ENCODE assay signal across 1 cellular context in the genomic region with DNA sequence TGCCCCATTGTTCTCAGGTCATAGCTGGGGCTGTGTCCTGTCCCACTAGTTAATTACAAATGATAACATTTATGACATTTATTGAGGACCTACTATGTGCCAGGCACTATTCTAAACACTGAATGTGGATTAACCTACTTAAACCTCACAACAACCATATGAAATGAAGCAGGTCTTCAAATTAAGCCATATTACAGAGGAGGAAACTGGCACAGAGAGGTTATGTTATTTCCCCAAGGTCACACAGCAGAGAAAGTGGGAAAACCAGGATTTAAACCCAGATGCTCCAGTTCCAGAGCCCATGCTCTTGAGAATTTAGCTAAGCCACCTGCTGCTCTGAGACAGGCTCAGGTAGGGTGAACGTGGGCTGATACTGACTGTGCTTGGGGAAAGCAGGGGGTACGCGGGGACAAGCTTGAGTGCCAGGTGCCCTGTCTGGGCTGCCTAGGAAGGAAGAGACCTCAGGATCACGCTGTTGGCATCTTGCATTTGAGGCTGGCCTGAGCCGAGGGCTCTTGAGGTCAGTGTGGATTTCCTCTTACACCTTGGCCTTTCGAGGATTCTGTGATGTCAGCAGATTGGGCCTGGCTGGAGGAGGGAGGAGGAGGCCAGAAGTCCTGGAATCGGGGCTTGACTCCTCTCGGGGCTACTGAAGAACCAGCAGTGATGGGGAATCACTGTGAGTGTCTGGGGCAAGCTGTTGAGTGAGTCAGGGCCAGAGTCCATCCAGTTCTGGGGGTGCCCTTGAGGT.
A peak's percentile ranks its signal among the peaks of the same experiment; 100 is the strongest.
TF ChIP-seq lines count a peak whose summit lies in the region.

No MANE protein-coding gene starts in this region.

TF ChIP-seq in IMR-90, 13 proteins besides CTCF, POLR2A, EP300 and RAD21:
- TF ChIP-seq RFX5 (IDR thresholded peaks at IDR 0.05; ENCODE audit: low read depth, low read length) = no peak
- TF ChIP-seq MAFK (IDR thresholded peaks at IDR 0.05; ENCODE audit: low read depth, low read length) = peak; percentile 70
